5 cellular contexts compared by ENCODE assay signal in genomic region chr20:30491016-30491415, GRCh38.
"Had no signal": no experiment of that assay in that cellular context is flagged by ENCODE, and none has a peak within 500 bp of the region (broad histone marks: within the 10 kb centered on the region; RNA-seq: fewer than 3 reads in every experiment).

No MANE protein-coding gene starts in this region.

- ATAC-seq: GM23338, K562 had no signal

- H3K4me2 ChIP-seq: GM23338 had no signal

- H2AFZ ChIP-seq: GM23338 had no signal

- H3K4me3 ChIP-seq: GM23338, K562 had no signal

- DNase-seq: H9, HCEC 1CT, IMR-90 had no signal
